In genomic region chr10:102781089-102781920, GRCh38 we compare ENCODE assay signal across 2 cellular contexts.
TF ChIP-seq lines count a peak whose summit lies in the region.

No MANE protein-coding gene starts in this region.

TF ChIP-seq in SK-N-SH, 30 proteins besides CTCF, POLR2A, EP300 and RAD21 (continued from another document):
- TF ChIP-seq, protein P1, sequence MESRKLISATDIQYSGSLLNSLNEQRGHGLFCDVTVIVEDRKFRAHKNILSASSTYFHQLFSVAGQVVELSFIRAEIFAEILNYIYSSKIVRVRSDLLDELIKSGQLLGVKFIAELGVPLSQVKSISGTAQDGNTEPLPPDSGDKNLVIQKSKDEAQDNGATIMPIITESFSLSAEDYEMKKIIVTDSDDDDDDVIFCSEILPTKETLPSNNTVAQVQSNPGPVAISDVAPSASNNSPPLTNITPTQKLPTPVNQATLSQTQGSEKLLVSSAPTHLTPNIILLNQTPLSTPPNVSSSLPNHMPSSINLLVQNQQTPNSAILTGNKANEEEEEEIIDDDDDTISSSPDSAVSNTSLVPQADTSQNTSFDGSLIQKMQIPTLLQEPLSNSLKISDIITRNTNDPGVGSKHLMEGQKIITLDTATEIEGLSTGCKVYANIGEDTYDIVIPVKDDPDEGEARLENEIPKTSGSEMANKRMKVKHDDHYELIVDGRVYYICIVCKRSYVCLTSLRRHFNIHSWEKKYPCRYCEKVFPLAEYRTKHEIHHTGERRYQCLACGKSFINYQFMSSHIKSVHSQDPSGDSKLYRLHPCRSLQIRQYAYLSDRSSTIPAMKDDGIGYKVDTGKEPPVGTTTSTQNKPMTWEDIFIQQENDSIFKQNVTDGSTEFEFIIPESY (IDR thresholded peaks at IDR 0.05; ENCODE audit: borderline replicate concordance, low read depth), result no peak
- TF ChIP-seq REST (IDR thresholded peaks at IDR 0.05; ENCODE audit: low read depth, low read length), result no peak
- no peak for TF ChIP-seq RCOR1 (IDR thresholded peaks at IDR 0.05; ENCODE audit: low read length)
- TF ChIP-seq PBX3 (IDR thresholded peaks at IDR 0.05), result no peak
- TF ChIP-seq MEF2A (IDR thresholded peaks at IDR 0.05; ENCODE audit: borderline replicate concordance, low read depth), result no peak
- no peak for TF ChIP-seq MAX (IDR thresholded peaks at IDR 0.05; ENCODE audit: low read depth)
- no peak for TF ChIP-seq USF1 (IDR thresholded peaks at IDR 0.05; ENCODE audit: borderline replicate concordance, low read depth)
- TF ChIP-seq NFIC (IDR thresholded peaks at IDR 0.05; ENCODE audit: borderline replicate concordance), result no peak
- TF ChIP-seq NRF1 (IDR thresholded peaks at IDR 0.05; ENCODE audit: low read depth, low read length), result no peak
- TF ChIP-seq FOSL2 (IDR thresholded peaks at IDR 0.05; ENCODE audit: borderline replicate concordance, low read depth), result no peak
- TF ChIP-seq RFX5 (IDR thresholded peaks at IDR 0.05; ENCODE audit: low read length), result no peak
- TF ChIP-seq, protein P2, sequence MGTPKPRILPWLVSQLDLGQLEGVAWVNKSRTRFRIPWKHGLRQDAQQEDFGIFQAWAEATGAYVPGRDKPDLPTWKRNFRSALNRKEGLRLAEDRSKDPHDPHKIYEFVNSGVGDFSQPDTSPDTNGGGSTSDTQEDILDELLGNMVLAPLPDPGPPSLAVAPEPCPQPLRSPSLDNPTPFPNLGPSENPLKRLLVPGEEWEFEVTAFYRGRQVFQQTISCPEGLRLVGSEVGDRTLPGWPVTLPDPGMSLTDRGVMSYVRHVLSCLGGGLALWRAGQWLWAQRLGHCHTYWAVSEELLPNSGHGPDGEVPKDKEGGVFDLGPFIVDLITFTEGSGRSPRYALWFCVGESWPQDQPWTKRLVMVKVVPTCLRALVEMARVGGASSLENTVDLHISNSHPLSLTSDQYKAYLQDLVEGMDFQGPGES (IDR thresholded peaks at IDR 0.05; ENCODE audit: low read depth, low read length), result no peak

TF ChIP-seq in SK-N-SH treated with all-trans-retinoic acid at 6 μM for 48 hours, 23 proteins besides CTCF, POLR2A, EP300 and RAD21 (continued from another document):
- no peak for TF ChIP-seq ZFP30 (CRISPR knock-in tag; IDR thresholded peaks at IDR 0.05)
